ENCODE assay signal across 17 cellular contexts in the genomic region with DNA sequence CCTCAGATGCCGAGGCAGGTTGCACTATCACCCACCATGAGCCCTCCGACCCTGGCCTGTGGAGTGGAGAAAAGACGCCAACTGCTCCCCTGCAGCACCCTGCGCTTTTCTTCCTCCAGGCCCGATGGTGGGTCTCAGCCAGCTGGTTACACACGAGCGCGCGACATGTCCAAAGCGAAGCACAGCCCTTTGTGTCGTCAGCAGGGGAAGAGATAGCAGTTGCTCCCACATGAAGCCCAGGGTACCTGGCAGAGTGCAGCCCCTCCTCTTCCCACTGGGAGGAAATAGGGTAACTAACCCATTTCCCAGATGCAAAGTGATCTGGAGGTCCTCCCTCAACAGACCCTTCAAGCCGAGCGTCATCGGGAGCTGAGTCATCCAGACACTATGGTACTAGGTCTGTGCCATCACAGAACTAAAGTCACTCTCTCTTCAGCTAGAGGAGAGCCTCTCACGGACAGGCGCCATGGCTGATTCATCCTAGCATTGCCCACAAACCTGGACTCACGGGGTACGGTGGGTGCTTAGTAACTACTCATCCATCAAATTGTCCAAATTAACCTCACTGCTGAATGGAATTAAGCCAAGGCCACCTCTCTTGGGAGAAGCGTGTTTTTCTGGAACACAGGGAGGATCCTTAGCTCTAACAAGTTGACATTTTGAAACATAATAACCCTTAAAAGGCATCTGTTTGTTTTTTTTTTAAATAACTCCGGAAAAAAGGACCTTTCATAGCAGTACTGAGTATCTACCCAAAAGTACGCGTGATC. TPM values are rescaled to one million over a fixed set of nuclear protein-coding genes. Genes with fewer than 3 reads are reported as not detected.
A peak's percentile ranks its signal among the peaks of the same experiment; 100 is the strongest.
DNase-seq lines count a peak whose midpoint lies in the region; ATAC-seq and TF ChIP-seq lines count a peak whose summit lies in the region.
"Had no signal": no experiment of that assay in that cellular context is flagged by ENCODE, and none has a peak within 500 bp of the region (broad histone marks: within the 10 kb centered on the region; RNA-seq: fewer than 3 reads in every experiment).

No MANE protein-coding gene starts in this region.

- H3K9me3 Mint-ChIP-seq in T-helper 2 cell treated with Interferon-gamma antibody and Interleukin-4, amounts not matched to agents 5 μg/mL and 100 μg/mL, for 36 hours: no peaks in the 10 kb centered on the region
- no peaks in the 10 kb centered on the region for H3K9me3 Mint-ChIP-seq in activated T-helper 1 cell treated with anti-CD3 and anti-CD28 coated beads, Interleukin-12 subunit alpha, Interleukin-12 subunit beta, Interleukin-2, Interleukin-4 antibody, amounts not matched to agents 30 ng/mL and 10 ng/mL and 1 ng/mL, durations not matched to agents 14 hours and 24 hours and 36 hours
- H3K9me3 Mint-ChIP-seq: activated CD4-positive, alpha-beta T cell treated with anti-CD3 and anti-CD28 coated beads, Interleukin-2, amount 10 ng/mL, durations not matched to agents 24 days and 14 days; activated T-cell treated with anti-CD3 and anti-CD28 coated beads, Interleukin-2, amount 50 U/mL, for 24 hours had no signal

- CTCF ChIA-PET in PC-3 (lab: Charles Lee): no interaction called here

- H3K4me1 Mint-ChIP-seq in T-helper 2 cell treated with Interferon-gamma antibody and Interleukin-4, amounts not matched to agents 5 μg/mL and 100 μg/mL, for 36 hours (ENCODE audit: low read depth): peaks cover 6% of the 10 kb centered on the region
- H3K4me1 Mint-ChIP-seq in activated T-helper 1 cell treated with anti-CD3 and anti-CD28 coated beads, Interleukin-12 subunit alpha, Interleukin-12 subunit beta, Interleukin-2, Interleukin-4 antibody, amounts not matched to agents 30 ng/mL and 10 ng/mL and 1 ng/mL, durations not matched to agents 14 hours and 24 hours and 36 hours (ENCODE audit: low read depth): peaks cover 14% of the 10 kb centered on the region

- ATAC-seq in PC-3 (no peak), GM19397 (IDR thresholded peaks at IDR 0.05; ENCODE audit: unreplicated experiment) (no peak)

- peaks cover 11% of the 10 kb centered on the region for H3K4me1 ChIP-seq in PC-3 (ENCODE audit: insufficient read depth, low read length)

- H3K4me3 Mint-ChIP-seq in T-helper 2 cell treated with Interferon-gamma antibody and Interleukin-4, amounts not matched to agents 5 μg/mL and 100 μg/mL, for 36 hours: no peak overlapping the region
- H3K4me3 Mint-ChIP-seq in activated T-helper 1 cell treated with anti-CD3 and anti-CD28 coated beads, Interleukin-12 subunit alpha, Interleukin-12 subunit beta, Interleukin-2, Interleukin-4 antibody, amounts not matched to agents 30 ng/mL and 10 ng/mL and 1 ng/mL, durations not matched to agents 14 hours and 24 hours and 36 hours: no peak overlapping the region
- H3K4me3 Mint-ChIP-seq: activated CD4-positive, alpha-beta T cell treated with anti-CD3 and anti-CD28 coated beads, Interleukin-2, amount 10 ng/mL, durations not matched to agents 24 days and 14 days; activated T-cell treated with anti-CD3 and anti-CD28 coated beads, Interleukin-2, amount 50 U/mL, for 24 hours had no signal

- H3K27me3 ChIP-seq in PC-3 (ENCODE audit: low read length): no peaks in the 10 kb centered on the region
- H3K27me3 ChIP-seq: MG63, neutrophil had no signal

- no peak overlapping the region for H3K4me3 ChIP-seq in PC-3 (ENCODE audit: low read length)
- H3K4me3 ChIP-seq: MG63 had no signal

- peak; percentile 10 for DNase-seq in EH (ENCODE audit: low read depth)
- DNase-seq in PC-3: no peak
- peak; percentile 9 for DNase-seq in myocyte (ENCODE audit: low read depth)
- DNase-seq in NCI-H2196 treated with DMSO at 0.1 percent for 48 hours (lab: John Stamatoyannopoulos, UW; ENCODE audit: unreplicated experiment): no peak
- DNase-seq in T-helper 2 cell treated with Interferon-gamma antibody and Interleukin-4, amounts not matched to agents 5 μg/mL and 100 μg/mL, for 36 hours (ENCODE audit: low spot score): no peak
- no peak for DNase-seq in activated T-helper 1 cell treated with anti-CD3 and anti-CD28 coated beads, Interleukin-12 subunit alpha, Interleukin-12 subunit beta, Interleukin-2, Interleukin-4 antibody, amounts not matched to agents 30 ng/mL and 10 ng/mL and 1 ng/mL, durations not matched to agents 14 hours and 24 hours and 36 hours (ENCODE audit: low spot score)
- DNase-seq: activated CD4-positive, alpha-beta T cell treated with anti-CD3 and anti-CD28 coated beads, Interleukin-2, amount 10 ng/mL, durations not matched to agents 24 days and 14 days; activated T-cell treated with anti-CD3 and anti-CD28 coated beads, Interleukin-2, amount 50 U/mL, for 24 hours; Caco-2; H7; MG63; midbrain; NCI-H1694 treated with DMSO at 0.1 percent for 48 hours; stimulated activated CD4-positive, alpha-beta T cell treated with anti-CD3 and anti-CD28 coated beads, Interleukin-4, amount 100 ng/mL, for 1 hour had no signal

- POLR2A ChIA-PET in PC-3 (lab: Charles Lee; ENCODE audit: unreplicated experiment): no interaction called here

- peaks cover 7% of the 10 kb centered on the region for H3K36me3 Mint-ChIP-seq in T-helper 2 cell treated with Interferon-gamma antibody and Interleukin-4, amounts not matched to agents 5 μg/mL and 100 μg/mL, for 36 hours (ENCODE audit: low read depth)
- peaks cover 5% of the 10 kb centered on the region for H3K36me3 Mint-ChIP-seq in activated T-helper 1 cell treated with anti-CD3 and anti-CD28 coated beads, Interleukin-12 subunit alpha, Interleukin-12 subunit beta, Interleukin-2, Interleukin-4 antibody, amounts not matched to agents 30 ng/mL and 10 ng/mL and 1 ng/mL, durations not matched to agents 14 hours and 24 hours and 36 hours (ENCODE audit: low read depth)

- no peaks in the 10 kb centered on the region for H4K20me1 ChIP-seq in PC-3 (ENCODE audit: low read length)

- H3K36me3 ChIP-seq in PC-3 (ENCODE audit: low read depth, low read length): no peaks in the 10 kb centered on the region
- H3K36me3 ChIP-seq: neutrophil had no signal

- no peak overlapping the region for H2AFZ ChIP-seq in PC-3 (ENCODE audit: low read length)

- peak overlapping the region; percentile 100; the same call in 1 of the 2 replicates for H3K4me2 ChIP-seq in PC-3 (ENCODE audit: low read length)

- no peak for TF ChIP-seq CTCF in PC-3 (conservative IDR thresholded peaks at IDR 0.05; ENCODE audit: low read depth, low read length)

- no peaks in the 10 kb centered on the region for H3K9me2 ChIP-seq in PC-3 (replicated peaks; ENCODE audit: low read length)

- no peaks in the 10 kb centered on the region for H3K27me3 Mint-ChIP-seq in T-helper 2 cell treated with Interferon-gamma antibody and Interleukin-4, amounts not matched to agents 5 μg/mL and 100 μg/mL, for 36 hours (ENCODE audit: low read depth)
- peaks cover 4% of the 10 kb centered on the region for H3K27me3 Mint-ChIP-seq in activated T-helper 1 cell treated with anti-CD3 and anti-CD28 coated beads, Interleukin-12 subunit alpha, Interleukin-12 subunit beta, Interleukin-2, Interleukin-4 antibody, amounts not matched to agents 30 ng/mL and 10 ng/mL and 1 ng/mL, durations not matched to agents 14 hours and 24 hours and 36 hours (ENCODE audit: insufficient read depth)
- H3K27me3 Mint-ChIP-seq: activated CD4-positive, alpha-beta T cell treated with anti-CD3 and anti-CD28 coated beads, Interleukin-2, amount 10 ng/mL, durations not matched to agents 24 days and 14 days; activated T-cell treated with anti-CD3 and anti-CD28 coated beads, Interleukin-2, amount 50 U/mL, for 24 hours had no signal

- no TSS peak for BruUV-seq in PC-3 (replicated peaks; lab: Mats Ljungman, UMichigan)

- no peak overlapping the region for H3K9ac ChIP-seq in PC-3 (ENCODE audit: low read length)

- H3K27ac ChIP-seq in PC-3 (ENCODE audit: low read length): no peak overlapping the region
- H3K27ac ChIP-seq in cingulate gyrus (ENCODE audit: low read depth, low read length): peak overlapping the region; percentile 8
- H3K27ac ChIP-seq: neutrophil had no signal

- H3K79me2 ChIP-seq in PC-3 (ENCODE audit: low read length): no peaks in the 10 kb centered on the region

- intact Hi-C loops in PC-3 (cut with micrococcal nuclease): no loop called here
- intact Hi-C loops in activated T-helper 1 cell treated with anti-CD3 and anti-CD28 coated beads, Interleukin-12 subunit alpha, Interleukin-12 subunit beta, Interleukin-2, Interleukin-4 antibody, amounts not matched to agents 30 ng/mL and 10 ng/mL and 1 ng/mL, durations not matched to agents 14 hours and 24 hours and 36 hours (cut with micrococcal nuclease): no loop called here

- no peak overlapping the region for H3K27ac Mint-ChIP-seq in T-helper 2 cell treated with Interferon-gamma antibody and Interleukin-4, amounts not matched to agents 5 μg/mL and 100 μg/mL, for 36 hours
- no peak overlapping the region for H3K27ac Mint-ChIP-seq in activated T-helper 1 cell treated with anti-CD3 and anti-CD28 coated beads, Interleukin-12 subunit alpha, Interleukin-12 subunit beta, Interleukin-2, Interleukin-4 antibody, amounts not matched to agents 30 ng/mL and 10 ng/mL and 1 ng/mL, durations not matched to agents 14 hours and 24 hours and 36 hours
- H3K27ac Mint-ChIP-seq: activated CD4-positive, alpha-beta T cell treated with anti-CD3 and anti-CD28 coated beads, Interleukin-2, amount 10 ng/mL, durations not matched to agents 24 days and 14 days; activated T-cell treated with anti-CD3 and anti-CD28 coated beads, Interleukin-2, amount 50 U/mL, for 24 hours had no signal

- no peaks in the 10 kb centered on the region for H3F3A ChIP-seq in PC-3 (ENCODE audit: low read length, unreplicated experiment)

- H3K9me3 ChIP-seq in PC-3 (ENCODE audit: low read length): no peaks in the 10 kb centered on the region
- H3K9me3 ChIP-seq: Caco-2, MG63, neutrophil had no signal

RNA-seq across cellular contexts. Expression of gene BDH1, which starts 45.2 kb away (rescaled TPM):
- 10.6 and 14.1 TPM in 2 replicates for total RNA-seq in PC-3 (2014; rRNA removed)
- total RNA-seq in myocyte: 0.26 and 0.67 TPM in 2 replicates
- polyA plus RNA-seq in myocyte (2012): 0.78 TPM
- total RNA-seq in activated T-helper 1 cell treated with anti-CD3 and anti-CD28 coated beads, Interleukin-12 subunit alpha, Interleukin-12 subunit beta, Interleukin-2, Interleukin-4 antibody, amounts not matched to agents 30 ng/mL and 10 ng/mL and 1 ng/mL, durations not matched to agents 14 hours and 24 hours and 36 hours: 120 and 126 TPM in 2 replicates

Comparison
In these comparisons a context has a peak if more than half of its experiments do, and no peak if none do; other contexts are left out.
1. DNase-seq: peak in EH (single experiment) and myocyte (single experiment); none in PC-3 (single experiment), NCI-H2196 treated with DMSO at 0.1 percent for 48 hours (single experiment), T-helper 2 cell treated with Interferon-gamma antibody and Interleukin-4, amounts not matched to agents 5 μg/mL and 100 μg/mL, for 36 hours (single experiment) and activated T-helper 1 cell treated with anti-CD3 and anti-CD28 coated beads, Interleukin-12 subunit alpha, Interleukin-12 subunit beta, Interleukin-2, Interleukin-4 antibody, amounts not matched to agents 30 ng/mL and 10 ng/mL and 1 ng/mL, durations not matched to agents 14 hours and 24 hours and 36 hours (single experiment).